1 cellular context compared by ENCODE assay signal in the genomic region with DNA sequence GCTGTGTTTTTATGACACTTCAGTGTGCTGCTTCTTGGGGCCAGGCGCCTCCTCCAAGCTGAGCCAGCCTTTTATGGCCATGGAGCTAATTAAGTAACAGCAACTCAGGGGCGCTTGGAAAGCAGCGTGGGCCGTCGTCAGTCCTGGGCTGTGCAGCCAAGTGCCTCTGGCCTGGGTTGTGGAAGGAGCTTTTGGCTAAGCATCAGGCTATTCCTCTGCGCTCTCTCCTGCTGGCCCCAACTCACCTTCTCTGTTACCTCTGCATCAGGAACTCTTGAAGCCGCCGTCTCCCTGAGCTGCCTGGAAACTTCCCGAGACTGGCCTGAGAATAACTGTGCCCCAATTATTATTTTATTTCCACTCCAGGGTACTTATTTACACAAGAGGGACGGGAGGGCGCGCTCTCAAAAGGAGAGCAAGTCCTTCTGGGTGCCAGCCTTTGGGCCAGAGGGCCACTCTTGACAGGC.
TF ChIP-seq lines count a peak whose summit lies in the region.

No MANE protein-coding gene starts in this region.

TF ChIP-seq in IMR-90, 13 proteins besides CTCF, POLR2A, EP300 and RAD21 (continued from another document):
- TF ChIP-seq, protein P1, sequence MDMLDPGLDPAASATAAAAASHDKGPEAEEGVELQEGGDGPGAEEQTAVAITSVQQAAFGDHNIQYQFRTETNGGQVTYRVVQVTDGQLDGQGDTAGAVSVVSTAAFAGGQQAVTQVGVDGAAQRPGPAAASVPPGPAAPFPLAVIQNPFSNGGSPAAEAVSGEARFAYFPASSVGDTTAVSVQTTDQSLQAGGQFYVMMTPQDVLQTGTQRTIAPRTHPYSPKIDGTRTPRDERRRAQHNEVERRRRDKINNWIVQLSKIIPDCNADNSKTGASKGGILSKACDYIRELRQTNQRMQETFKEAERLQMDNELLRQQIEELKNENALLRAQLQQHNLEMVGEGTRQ (IDR thresholded peaks at IDR 0.05; ENCODE audit: low read depth, low read length): no peak
- no peak for TF ChIP-seq NFE2L2 (IDR thresholded peaks at IDR 0.05; ENCODE audit: low read depth, low read length)
- TF ChIP-seq MAFK (IDR thresholded peaks at IDR 0.05; ENCODE audit: low read depth, low read length): no peak
- TF ChIP-seq RCOR1 (IDR thresholded peaks at IDR 0.05; ENCODE audit: insufficient replicate concordance, low read length): no peak
- TF ChIP-seq, protein P2, sequence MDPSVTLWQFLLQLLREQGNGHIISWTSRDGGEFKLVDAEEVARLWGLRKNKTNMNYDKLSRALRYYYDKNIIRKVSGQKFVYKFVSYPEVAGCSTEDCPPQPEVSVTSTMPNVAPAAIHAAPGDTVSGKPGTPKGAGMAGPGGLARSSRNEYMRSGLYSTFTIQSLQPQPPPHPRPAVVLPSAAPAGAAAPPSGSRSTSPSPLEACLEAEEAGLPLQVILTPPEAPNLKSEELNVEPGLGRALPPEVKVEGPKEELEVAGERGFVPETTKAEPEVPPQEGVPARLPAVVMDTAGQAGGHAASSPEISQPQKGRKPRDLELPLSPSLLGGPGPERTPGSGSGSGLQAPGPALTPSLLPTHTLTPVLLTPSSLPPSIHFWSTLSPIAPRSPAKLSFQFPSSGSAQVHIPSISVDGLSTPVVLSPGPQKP (IDR thresholded peaks at IDR 0.05; ENCODE audit: borderline replicate concordance, low read depth, low read length): no peak
- TF ChIP-seq CEBPB (IDR thresholded peaks at IDR 0.05; ENCODE audit: low read depth, low read length): no peak
- no peak for TF ChIP-seq RFX5 (IDR thresholded peaks at IDR 0.05; ENCODE audit: low read depth, low read length)
TF ChIP-seq in IMR-90: peak in this region for 0.
